ENCODE assay signal across 1 cellular context in genomic region chr15:39586387-39587171, GRCh38.
TF ChIP-seq lines count a peak whose summit lies in the region.

No MANE protein-coding gene starts in this region.

TF ChIP-seq in HepG2, 621 proteins besides CTCF, POLR2A, EP300 and RAD21:
- TF ChIP-seq POLR2AphosphoS2 (IDR thresholded peaks at IDR 0.05; ENCODE audit: low read depth, low read length) (peak; percentile 64; the same call in 1 of the 2 replicates), KDM4B (CRISPR knock-in tag; IDR thresholded peaks at IDR 0.05) (no peak)
TF ChIP-seq in HepG2: peak in this region for 1.
